9 cellular contexts compared by ENCODE assay signal in genomic region chr18:31941010-31941809, GRCh38. TPM values are rescaled to one million over a fixed set of nuclear protein-coding genes. Genes with fewer than 3 reads are reported as not detected.
DNase-seq lines count a peak whose midpoint lies in the region; FAIRE-seq and TF ChIP-seq lines count a peak whose summit lies in the region.
"Had no signal": no experiment of that assay in that cellular context is flagged by ENCODE, and none has a peak within 500 bp of the region (broad histone marks: within the 10 kb centered on the region; RNA-seq: fewer than 3 reads in every experiment).

No MANE protein-coding gene starts in this region.

- TF ChIP-seq CTCF in A673 (conservative IDR thresholded peaks at IDR 0.05; ENCODE audit: low read depth, low read length) (no peak), cardiac fibroblast (IDR thresholded peaks at IDR 0.05; ENCODE audit: low read depth, low read length) (no peak)

- H3K9me3 ChIP-seq in A673 (ENCODE audit: low read depth, low read length, poor library complexity, severe bottlenecking) = no peaks in the 10 kb centered on the region
- no peaks in the 10 kb centered on the region for H3K9me3 ChIP-seq in HUES6 (ENCODE audit: control insufficient read depth, insufficient read depth, low read depth, low read length)
- H3K9me3 ChIP-seq in muscle layer of duodenum (ENCODE audit: control insufficient read depth in 1 of 2, low read length in 2 of 2) = no peaks in the 10 kb centered on the region

- H3K4me3 ChIP-seq in A673 (ENCODE audit: low read depth, low read length, poor library complexity, severe bottlenecking) (peak overlapping the region; percentile 100), HUES6 (ENCODE audit: low read depth, low read length) (peak overlapping the region; percentile 76), cardiac fibroblast (replicated peaks in 1 of 2; ENCODE audit: low read depth in 2 of 2, low read length in 2 of 2) (peak overlapping the region; percentile 91 to 96), muscle layer of duodenum (ENCODE audit: low read depth in 1 of 2, low read length in 2 of 2) (peak overlapping the region; percentile 91 to 99)

- FAIRE-seq in GM12892 (lab: Jason Lieb, UNC) = no peak
- FAIRE-seq: islet of Langerhans had no signal

- BruUV-seq in A673 (replicated peaks; lab: Mats Ljungman, UMichigan) = TSS peak; percentile 60

- intact Hi-C loops in A673 (cut with micrococcal nuclease; ENCODE audit: unreplicated experiment) = loop anchor here (10.0 kb wide), 1 partner anchor 144 kb away; no protein-coding TSS in a partner anchor

- POLR2A ChIA-PET in A673 (lab: Charles Lee; ENCODE audit: low non-redundant PET) = interaction anchor here (0.7 kb wide), 1 partner anchor 35 kb away, joined by 3 read pairs; no protein-coding TSS in a partner anchor

- H3K27ac ChIP-seq in A673 (ENCODE audit: low read depth, low read length, poor library complexity, severe bottlenecking) (no peak overlapping the region), HUES6 (ENCODE audit: low read depth, low read length) (no peak overlapping the region), muscle layer of duodenum (ENCODE audit: low read length) (no peak overlapping the region)

- CTCF ChIA-PET in A673 (lab: Charles Lee) = interaction anchor here (0.5 kb wide), 1 partner anchor 200 kb away, joined by 18 read pairs; no protein-coding TSS in a partner anchor

- TF ChIP-seq POLR2A in GM12892 (IDR thresholded peaks at IDR 0.05; ENCODE audit: low read depth, low read length) = no peak

- no peak overlapping the region for H3K9ac ChIP-seq in HUES6 (ENCODE audit: low read length)

- H3K36me3 ChIP-seq in A673 (ENCODE audit: insufficient read depth, low read length, poor library complexity, severe bottlenecking) (no peaks in the 10 kb centered on the region), HUES6 (ENCODE audit: control insufficient read depth, insufficient read depth, low read length) (peaks cover 5% of the 10 kb centered on the region), muscle layer of duodenum (ENCODE audit: control insufficient read depth in 1 of 2, insufficient read depth in 2 of 2, low read length in 2 of 2) (peaks cover 0 to 5% of the 10 kb centered on the region in 2 donors)

- H3K4me1 ChIP-seq in A673 (ENCODE audit: insufficient read depth, low read length, poor library complexity, severe bottlenecking) = peaks cover 5% of the 10 kb centered on the region
- H3K4me1 ChIP-seq in HUES6 (ENCODE audit: control insufficient read depth, insufficient read depth, low read length) = peaks cover 8% of the 10 kb centered on the region
- peaks cover 9 to 30% of the 10 kb centered on the region in 2 donors for H3K4me1 ChIP-seq in muscle layer of duodenum (ENCODE audit: control insufficient read depth in 1 of 2, insufficient read depth in 2 of 2, low read length in 2 of 2)

- H3K27me3 ChIP-seq in A673 (replicated peaks; ENCODE audit: insufficient read depth, low read depth, low read length, poor library complexity) = no peaks in the 10 kb centered on the region
- H3K27me3 ChIP-seq in HUES6 (ENCODE audit: control insufficient read depth, insufficient read depth, low read length) = no peaks in the 10 kb centered on the region
- no peaks in the 10 kb centered on the region for H3K27me3 ChIP-seq in muscle layer of duodenum (ENCODE audit: low read depth, low read length)

- DNase-seq in A673 (ENCODE audit: low spot score) (no peak), cardiac fibroblast (ENCODE audit: low read depth in 2 of 2) (peak in 1 of 2 donors; percentile 5), NCI-H1417 (lab: John Stamatoyannopoulos, UW) (no peak), GM12892 (ENCODE audit: insufficient read length) (no peak), epidermal melanocyte (ENCODE audit: insufficient read length, low spot score) (no peak), NCI-H526 treated with DMSO at 0.1 percent for 48 hours (lab: John Stamatoyannopoulos, UW) (no peak)

RNA-seq across cellular contexts. Expression of gene TRAPPC8, which starts 1.7 kb away (rescaled TPM):
- 34.1 and 37.9 TPM in 2 replicates for total RNA-seq in A673 (2021)
- 23.5 TPM for polyA plus RNA-seq in GM12892 (2012; ENCODE audit: missing spikeins)
